In genomic region chr6:87334683-87335082, GRCh38 we compare ENCODE assay signal across 19 cellular contexts. TPM values are rescaled to one million over a fixed set of nuclear protein-coding genes. Genes with fewer than 3 reads are reported as not detected.
A peak's percentile ranks its signal among the peaks of the same experiment; 100 is the strongest.
DNase-seq lines count a peak whose midpoint lies in the region; ATAC-seq and TF ChIP-seq lines count a peak whose summit lies in the region.
"Had no signal": no experiment of that assay in that cellular context is flagged by ENCODE, and none has a peak within 500 bp of the region (broad histone marks: within the 10 kb centered on the region; RNA-seq: fewer than 3 reads in every experiment).

No MANE protein-coding gene starts in this region.

- no peak for TF ChIP-seq CTCF in cardiac muscle cell (IDR thresholded peaks at IDR 0.05; ENCODE audit: low read depth, low read length)
- TF ChIP-seq CTCF in neutrophil (IDR thresholded peaks at IDR 0.05), result no peak

- peak overlapping the region; percentile 52 for H3K27ac ChIP-seq in cardiac muscle cell
- peak overlapping the region; percentile 75 for H3K27ac ChIP-seq in neutrophil
- no peak overlapping the region for H3K27ac ChIP-seq in substantia nigra (ENCODE audit: low read depth, low read length, poor library complexity, severe bottlenecking)
- H3K27ac ChIP-seq: C4-2B, HL-60 had no signal

- DNase-seq in EL, result peak; percentile 17
- DNase-seq in NCI-H226, result peak; percentile 19
- DNase-seq in cardiac muscle cell (ENCODE audit: low read depth in 1 of 2, low spot score in 1 of 2), result peak in 1 of 2 donors; percentile 35
- no peak for DNase-seq in activated CD4-positive, alpha-beta T cell treated with anti-CD3 and anti-CD28 coated beads, Interleukin-2, amount 50 U/mL, for 48 hours
- DNase-seq in activated effector memory CD4-positive, alpha-beta T cell treated with Interleukin-2 at 50 U/mL for 16 hours, result no peak
- no peak for DNase-seq in substantia nigra (lab: John Stamatoyannopoulos, UW)
- DNase-seq: COR-L47, KG1, NCI-H1048, NCI-H69, PC-3, SK-N-SH had no signal

- H3K27me3 ChIP-seq in cardiac muscle cell (no peaks in the 10 kb centered on the region), neutrophil (no peaks in the 10 kb centered on the region)

- H3K4me1 ChIP-seq in cardiac muscle cell (ENCODE audit: low read depth) (peaks cover 22% of the 10 kb centered on the region), neutrophil (ENCODE audit: control insufficient read depth in 1 of 2, insufficient read depth in 1 of 2, low read depth in 1 of 2, low read length in 1 of 2) (peaks cover 16 to 21% of the 10 kb centered on the region in 2 experiments)

- no peak for ATAC-seq in HG03159 (IDR thresholded peaks at IDR 0.05; ENCODE audit: unreplicated experiment)
- ATAC-seq: GM12878, HCT116, PC-3 had no signal

- no peaks in the 10 kb centered on the region for H3K9me3 ChIP-seq in cardiac muscle cell (ENCODE audit: low read depth)
- no peaks in the 10 kb centered on the region for H3K9me3 ChIP-seq in neutrophil
- H3K9me3 ChIP-seq: SK-N-SH had no signal

- H3K4me3 ChIP-seq in cardiac muscle cell (no peak overlapping the region), neutrophil (ENCODE audit: low read depth in 1 of 2, low read length in 1 of 2) (no peak overlapping the region)
- H3K4me3 ChIP-seq: GM12878 had no signal

- H3K36me3 ChIP-seq in cardiac muscle cell, result no peaks in the 10 kb centered on the region
- H3K36me3 ChIP-seq in neutrophil, result no peaks in the 10 kb centered on the region

RNA-seq across cellular contexts. Expression of gene GJB7, which starts 5.6 kb away (rescaled TPM):
- total RNA-seq in cardiac muscle cell, result not detected in 2 replicates
- 0.96 TPM in 1 of 2 replicates, not detected in the other for polyA plus RNA-seq in cardiac muscle cell
- total RNA-seq: GM12878, M059J had no signal
- polyA plus RNA-seq: SK-N-SH had no signal

RNA-seq across cellular contexts. Expression of gene C6orf163, which starts 9.9 kb away (rescaled TPM):
- 1.5 and 4.3 TPM in 2 replicates for total RNA-seq in cardiac muscle cell
- 1.4 and 2.8 TPM in 2 replicates for polyA plus RNA-seq in cardiac muscle cell
- total RNA-seq: M059J had no signal

RNA-seq across cellular contexts. Expression of gene SMIM8, which starts 12.3 kb away (rescaled TPM):
- total RNA-seq in cardiac muscle cell, result 8.8 and 15.7 TPM in 2 replicates
- polyA plus RNA-seq in cardiac muscle cell, result 16.0 and 29.1 TPM in 2 replicates

Comparison
In these comparisons a context has a peak if more than half of its experiments do, and no peak if none do; other contexts are left out.
1. DNase-seq: peak in EL (single experiment) and NCI-H226 (single experiment); none in activated CD4-positive, alpha-beta T cell treated with anti-CD3 and anti-CD28 coated beads, Interleukin-2, amount 50 U/mL, for 48 hours (0 of 2), activated effector memory CD4-positive, alpha-beta T cell treated with Interleukin-2 at 50 U/mL for 16 hours (single experiment) and substantia nigra (0 of 49).